Comparison of ENCODE assay signal across 17 cellular contexts in genomic region chr11:44750440-44751005, GRCh38. TPM values are rescaled to one million over a fixed set of nuclear protein-coding genes. Genes with fewer than 3 reads are reported as not detected.
"Had no signal": no experiment of that assay in that cellular context is flagged by ENCODE, and none has a peak within 500 bp of the region (broad histone marks: within the 10 kb centered on the region; RNA-seq: fewer than 3 reads in every experiment).

No MANE protein-coding gene starts in this region.

- H3K36me3 Mint-ChIP-seq: mesothelial cell of epicardium; stimulated activated effector memory CD8-positive, alpha-beta T cell treated with anti-CD3 and anti-CD28 coated beads, Interleukin-12 subunit alpha, Interleukin-12 subunit beta, amount 100 ng/mL, for 72 hours had no signal

- H3K36me3 ChIP-seq: breast epithelium, lower lobe of right lung, tibial nerve had no signal

- H3K9me3 Mint-ChIP-seq: activated CD4-positive, alpha-beta T cell treated with anti-CD3 and anti-CD28 coated beads, Interleukin-2, amount 10 ng/mL, durations not matched to agents 7 days and 5 days; mesothelial cell of epicardium; neural crest cell; stimulated activated effector memory CD8-positive, alpha-beta T cell treated with anti-CD3 and anti-CD28 coated beads, Interleukin-12 subunit alpha, Interleukin-12 subunit beta, amount 100 ng/mL, for 72 hours had no signal

- H3K27me3 Mint-ChIP-seq: activated CD4-positive, alpha-beta T cell treated with anti-CD3 and anti-CD28 coated beads, Interleukin-2, amount 10 ng/mL, durations not matched to agents 7 days and 5 days had no signal

- H3K27ac Mint-ChIP-seq: activated CD4-positive, alpha-beta T cell treated with anti-CD3 and anti-CD28 coated beads, Interleukin-2, amount 10 ng/mL, durations not matched to agents 7 days and 5 days; mesothelial cell of epicardium; stimulated activated effector memory CD8-positive, alpha-beta T cell treated with anti-CD3 and anti-CD28 coated beads, Interleukin-12 subunit alpha, Interleukin-12 subunit beta, amount 100 ng/mL, for 72 hours had no signal

- H3K4me3 ChIP-seq: breast epithelium, lower lobe of right lung, psoas muscle, tibial nerve had no signal

- ATAC-seq: lower lobe of right lung; psoas muscle; stimulated activated effector memory CD8-positive, alpha-beta T cell treated with anti-CD3 and anti-CD28 coated beads, Interleukin-12 subunit alpha, Interleukin-12 subunit beta, amount 100 ng/mL, for 72 hours had no signal

- H3K4me1 ChIP-seq: breast epithelium, psoas muscle had no signal

- DNase-seq: activated CD4-positive, alpha-beta T cell treated with anti-CD3 and anti-CD28 coated beads, Interleukin-2, amount 10 ng/mL, durations not matched to agents 7 days and 5 days; activated CD8-positive, alpha-beta memory T cell treated with anti-CD3 and anti-CD28 coated beads for 24 hours; activated naive CD4-positive, alpha-beta T cell; aorta; erythroblast; kidney glomerular epithelial cell; lower lobe of right lung; stimulated activated CD4-positive, alpha-beta T cell treated with anti-CD3 and anti-CD28 coated beads, Interleukin-12 subunit alpha, Interleukin-12 subunit beta, amount 100 ng/mL, for 4 hours; stimulated activated CD4-positive, alpha-beta T cell treated with anti-CD3 and anti-CD28 coated beads, Interleukin-2, amount 100 ng/mL, for 24 hours; SW 1271 had no signal

- H3K9me3 ChIP-seq: breast epithelium, lower lobe of right lung, psoas muscle, tibial nerve had no signal

- H3K27ac ChIP-seq: breast epithelium, lower lobe of right lung, psoas muscle, tibial nerve had no signal

- H3K27me3 ChIP-seq: breast epithelium, tibial nerve had no signal

- H3K4me3 Mint-ChIP-seq: activated CD4-positive, alpha-beta T cell treated with anti-CD3 and anti-CD28 coated beads, Interleukin-2, amount 10 ng/mL, durations not matched to agents 7 days and 5 days; mesothelial cell of epicardium; neural crest cell; stimulated activated effector memory CD8-positive, alpha-beta T cell treated with anti-CD3 and anti-CD28 coated beads, Interleukin-12 subunit alpha, Interleukin-12 subunit beta, amount 100 ng/mL, for 72 hours had no signal

RNA-seq across cellular contexts. Expression of gene TSPAN18, which starts 23.8 kb away (rescaled TPM):
- total RNA-seq: SK-MEL-5 had no signal
